Comparison of ENCODE assay signal across 22 cellular contexts in the genomic region with DNA sequence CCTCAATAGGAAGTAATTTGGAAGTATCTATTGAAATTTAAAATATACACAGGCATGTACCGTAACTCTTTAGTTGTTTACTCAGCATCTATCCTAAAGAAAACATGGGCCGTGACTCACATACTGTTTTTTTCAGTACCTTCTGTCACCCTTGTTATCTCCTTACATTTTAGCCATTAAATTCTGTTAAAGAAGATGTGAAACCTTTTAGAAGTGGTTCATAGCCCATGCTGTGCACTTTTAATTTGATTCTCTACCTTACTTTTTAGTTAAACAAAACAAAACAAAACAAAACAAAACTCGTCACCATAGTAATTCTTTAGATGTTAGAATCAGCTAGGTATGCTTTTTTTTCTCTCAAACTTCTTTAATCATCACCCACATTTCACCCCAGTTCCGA.
DNase-seq lines count a peak whose midpoint lies in the region; ATAC-seq lines count a peak whose summit lies in the region.
"Had no signal": no experiment of that assay in that cellular context is flagged by ENCODE, and none has a peak within 500 bp of the region (broad histone marks: within the 10 kb centered on the region; RNA-seq: fewer than 3 reads in every experiment).

No MANE protein-coding gene starts in this region.

- H3K4me3 Mint-ChIP-seq in stimulated activated memory B cell treated with anti-CD40 and anti-IgM and Interleukin-4, amounts not matched to agents 10 μg/mL and 1 μg/mL and 100 μg/mL, for 72 hours, result no peak overlapping the region
- H3K4me3 Mint-ChIP-seq: natural killer cell treated with Interleukin-12 subunit alpha and Interleukin-12 subunit beta and Interleukin-15 and Interleukin-18, amount 100 ng/mL, for 72 hours had no signal

- no peaks in the 10 kb centered on the region for H3K27me3 Mint-ChIP-seq in stimulated activated memory B cell treated with anti-CD40 and anti-IgM and Interleukin-4, amounts not matched to agents 10 μg/mL and 1 μg/mL and 100 μg/mL, for 72 hours
- H3K27me3 Mint-ChIP-seq: natural killer cell treated with Interleukin-12 subunit alpha and Interleukin-12 subunit beta and Interleukin-15 and Interleukin-18, amount 100 ng/mL, for 72 hours had no signal

- peak overlapping the region; percentile 24 to 47 for H3K27ac ChIP-seq in esophagus (ENCODE audit: low read depth in 2 of 2, low read length in 1 of 2)
- H3K27ac ChIP-seq: BLaER1 treated with 17β-estradiol and CSF1 and Interleukin-3, amounts not matched to agents 10 nM and 100 nM had no signal

- H3K9me3 ChIP-seq in esophagus (ENCODE audit: control insufficient read depth in 2 of 2, insufficient read depth in 1 of 2, low read depth in 1 of 2, low read length in 1 of 2), result no peaks in the 10 kb centered on the region
- H3K9me3 ChIP-seq: esophagus muscularis mucosa had no signal

- 52 to 66% methylated on average over 4 of the region's 4 CpGs for WGBS in esophagus, 2 donors

- peaks cover 27% of the 10 kb centered on the region for H3K4me1 Mint-ChIP-seq in stimulated activated memory B cell treated with anti-CD40 and anti-IgM and Interleukin-4, amounts not matched to agents 10 μg/mL and 1 μg/mL and 100 μg/mL, for 72 hours

- intact Hi-C loops in Right ventricle myocardium superior (cut with DNase I), result no loop called here

- DNase-seq in NCI-H2227 treated with DMSO at 0.1 percent for 48 hours (lab: John Stamatoyannopoulos, UW), result peak; percentile 55
- no peak for DNase-seq in NCI-H2227 (lab: John Stamatoyannopoulos, UW; ENCODE audit: unreplicated experiment)
- peak; percentile 15 for DNase-seq in amniotic epithelial cell (ENCODE audit: low read depth)
- DNase-seq in kidney glomerular epithelial cell (lab: John Stamatoyannopoulos, UW), result no peak
- no peak for DNase-seq in Right ventricle myocardium superior
- DNase-seq: activated CD8-positive, alpha-beta memory T cell treated with anti-CD3 and anti-CD28 coated beads, Interleukin-2, amount 50 U/mL, for 4 hours; activated gamma-delta T cell treated with Interleukin-2 at 50 U/mL for 16 hours; dermis blood vessel endothelial cell; DMS153; KBM-7; NCI-H1092; retina; SIG-M5; stimulated activated CD4-positive, alpha-beta T cell treated with anti-CD3 and anti-CD28 coated beads, Interleukin-15, amount 100 ng/mL, for 24 hours; stimulated activated naive CD4-positive, alpha-beta T cell treated with Interleukin-2 at 50 U/mL for 16 hours; trophoblast cell had no signal

- peaks cover 0 to 2% of the 10 kb centered on the region in 2 donors for H3K4me1 ChIP-seq in esophagus (ENCODE audit: control insufficient read depth in 2 of 2, insufficient read depth in 2 of 2, low read length in 1 of 2)

- no peaks in the 10 kb centered on the region for H3K36me3 ChIP-seq in esophagus (ENCODE audit: control insufficient read depth in 2 of 2, insufficient read depth in 2 of 2, low read length in 1 of 2)
- H3K36me3 ChIP-seq: esophagus muscularis mucosa had no signal

- no peak for ATAC-seq in stimulated activated memory B cell treated with anti-CD40 and anti-IgM and Interleukin-4, amounts not matched to agents 10 μg/mL and 1 μg/mL and 100 μg/mL, for 72 hours
- ATAC-seq in HG03460 (IDR thresholded peaks at IDR 0.05; ENCODE audit: unreplicated experiment) (no peak), Right ventricle myocardium superior (ENCODE audit: poor library complexity) (no peak)
- ATAC-seq: natural killer cell treated with Interleukin-12 subunit alpha and Interleukin-12 subunit beta and Interleukin-15 and Interleukin-18, amount 100 ng/mL, for 72 hours had no signal

- H3K27ac Mint-ChIP-seq in stimulated activated memory B cell treated with anti-CD40 and anti-IgM and Interleukin-4, amounts not matched to agents 10 μg/mL and 1 μg/mL and 100 μg/mL, for 72 hours, result peak overlapping the region; percentile 3
- H3K27ac Mint-ChIP-seq: natural killer cell treated with Interleukin-12 subunit alpha and Interleukin-12 subunit beta and Interleukin-15 and Interleukin-18, amount 100 ng/mL, for 72 hours had no signal

- peaks cover 38% of the 10 kb centered on the region for H3K36me3 Mint-ChIP-seq in stimulated activated memory B cell treated with anti-CD40 and anti-IgM and Interleukin-4, amounts not matched to agents 10 μg/mL and 1 μg/mL and 100 μg/mL, for 72 hours
- H3K36me3 Mint-ChIP-seq: natural killer cell treated with Interleukin-12 subunit alpha and Interleukin-12 subunit beta and Interleukin-15 and Interleukin-18, amount 100 ng/mL, for 72 hours had no signal

- H3K27me3 ChIP-seq in esophagus (ENCODE audit: control insufficient read depth in 1 of 2, insufficient read depth in 2 of 2, low read length in 2 of 2), result no peaks in the 10 kb centered on the region
- H3K27me3 ChIP-seq: BLaER1 treated with 17β-estradiol and CSF1 and Interleukin-3, amounts not matched to agents 10 nM and 100 nM; esophagus muscularis mucosa had no signal

- H3K4me3 ChIP-seq in esophagus (ENCODE audit: low read depth in 1 of 2, low read length in 2 of 2), result no peak overlapping the region
- H3K4me3 ChIP-seq: BLaER1 treated with 17β-estradiol and CSF1 and Interleukin-3, amounts not matched to agents 10 nM and 100 nM; esophagus muscularis mucosa had no signal

- no peaks in the 10 kb centered on the region for H3K9me3 Mint-ChIP-seq in stimulated activated memory B cell treated with anti-CD40 and anti-IgM and Interleukin-4, amounts not matched to agents 10 μg/mL and 1 μg/mL and 100 μg/mL, for 72 hours
- H3K9me3 Mint-ChIP-seq: natural killer cell treated with Interleukin-12 subunit alpha and Interleukin-12 subunit beta and Interleukin-15 and Interleukin-18, amount 100 ng/mL, for 72 hours had no signal

Comparison
In these comparisons a context has a peak if more than half of its experiments do, and no peak if none do; other contexts are left out.
1. DNase-seq: peak in NCI-H2227 treated with DMSO at 0.1 percent for 48 hours (single experiment) and amniotic epithelial cell (single experiment); none in NCI-H2227 (single experiment), kidney glomerular epithelial cell (single experiment) and Right ventricle myocardium superior (single experiment).